1 cellular context compared by ENCODE assay signal in the genomic region with DNA sequence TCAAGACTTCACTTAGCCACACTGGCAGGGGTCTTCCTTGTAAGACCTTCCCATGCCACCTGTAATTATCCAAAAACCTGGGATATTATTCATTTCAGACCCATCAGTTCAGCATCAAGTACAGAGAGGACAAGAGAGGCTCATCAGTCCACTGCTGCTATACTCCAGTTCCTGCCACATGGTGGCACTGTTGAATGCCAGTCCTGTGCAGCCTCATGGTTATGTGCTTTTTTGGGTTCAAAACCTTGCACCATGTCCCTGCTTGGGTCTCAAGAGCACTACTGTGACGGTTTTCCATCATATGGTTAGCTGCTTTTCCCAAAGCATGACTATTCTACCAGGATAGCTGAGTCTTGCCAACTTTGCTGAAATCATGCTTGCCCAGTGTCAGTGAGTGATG.
TF ChIP-seq lines count a peak whose summit lies in the region.

No MANE protein-coding gene starts in this region.

TF ChIP-seq in GM12878, 131 proteins besides CTCF, POLR2A, EP300 and RAD21 (continued from another document):
- no peak for TF ChIP-seq MEF2B (IDR thresholded peaks at IDR 0.05; ENCODE audit: partially characterized antibody, poor library complexity, severe bottlenecking)
